In the genomic region with DNA sequence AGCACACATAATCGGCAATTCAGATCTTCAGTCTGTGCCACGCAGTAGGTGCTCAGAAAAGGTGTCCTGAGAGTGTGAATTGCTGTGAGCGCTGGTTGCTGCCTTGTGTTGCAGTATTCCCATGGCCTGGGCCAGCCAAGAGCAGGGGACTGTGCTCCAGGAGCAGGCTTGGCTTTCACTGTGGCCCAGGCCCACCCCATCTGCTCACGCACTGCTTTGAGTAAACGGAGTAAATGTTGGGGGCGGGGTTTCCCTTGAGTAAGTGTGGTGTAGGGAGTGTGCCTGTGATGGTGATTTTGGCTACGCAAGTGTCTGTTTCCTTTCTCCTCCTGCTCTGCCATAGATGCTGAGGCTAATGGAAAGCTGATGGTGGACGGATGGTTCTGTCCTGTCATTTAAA, we compare ENCODE assay signal across 1 cellular context.
TF ChIP-seq lines count a peak whose summit lies in the region.

No MANE protein-coding gene starts in this region.

TF ChIP-seq in IMR-90, 13 proteins besides CTCF, POLR2A, EP300 and RAD21:
- TF ChIP-seq, protein P1, sequence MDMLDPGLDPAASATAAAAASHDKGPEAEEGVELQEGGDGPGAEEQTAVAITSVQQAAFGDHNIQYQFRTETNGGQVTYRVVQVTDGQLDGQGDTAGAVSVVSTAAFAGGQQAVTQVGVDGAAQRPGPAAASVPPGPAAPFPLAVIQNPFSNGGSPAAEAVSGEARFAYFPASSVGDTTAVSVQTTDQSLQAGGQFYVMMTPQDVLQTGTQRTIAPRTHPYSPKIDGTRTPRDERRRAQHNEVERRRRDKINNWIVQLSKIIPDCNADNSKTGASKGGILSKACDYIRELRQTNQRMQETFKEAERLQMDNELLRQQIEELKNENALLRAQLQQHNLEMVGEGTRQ (IDR thresholded peaks at IDR 0.05; ENCODE audit: low read depth, low read length), result no peak
- TF ChIP-seq, protein P2, sequence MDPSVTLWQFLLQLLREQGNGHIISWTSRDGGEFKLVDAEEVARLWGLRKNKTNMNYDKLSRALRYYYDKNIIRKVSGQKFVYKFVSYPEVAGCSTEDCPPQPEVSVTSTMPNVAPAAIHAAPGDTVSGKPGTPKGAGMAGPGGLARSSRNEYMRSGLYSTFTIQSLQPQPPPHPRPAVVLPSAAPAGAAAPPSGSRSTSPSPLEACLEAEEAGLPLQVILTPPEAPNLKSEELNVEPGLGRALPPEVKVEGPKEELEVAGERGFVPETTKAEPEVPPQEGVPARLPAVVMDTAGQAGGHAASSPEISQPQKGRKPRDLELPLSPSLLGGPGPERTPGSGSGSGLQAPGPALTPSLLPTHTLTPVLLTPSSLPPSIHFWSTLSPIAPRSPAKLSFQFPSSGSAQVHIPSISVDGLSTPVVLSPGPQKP (IDR thresholded peaks at IDR 0.05; ENCODE audit: borderline replicate concordance, low read depth, low read length), result no peak
- TF ChIP-seq MAZ (IDR thresholded peaks at IDR 0.05; ENCODE audit: borderline replicate concordance, low read depth, low read length) (no peak), RFX5 (IDR thresholded peaks at IDR 0.05; ENCODE audit: low read depth, low read length) (no peak), CEBPB (IDR thresholded peaks at IDR 0.05; ENCODE audit: low read depth, low read length) (no peak), SMC3 (IDR thresholded peaks at IDR 0.05; ENCODE audit: low read depth, low read length) (no peak), NFE2L2 (IDR thresholded peaks at IDR 0.05; ENCODE audit: low read depth, low read length) (no peak), CHD1 (IDR thresholded peaks at IDR 0.05; ENCODE audit: low read depth, low read length) (no peak), MAFK (IDR thresholded peaks at IDR 0.05; ENCODE audit: low read depth, low read length) (no peak), BHLHE40 (IDR thresholded peaks at IDR 0.05; ENCODE audit: low read depth, low read length) (no peak), FOS (IDR thresholded peaks at IDR 0.05; ENCODE audit: low read depth, low read length) (no peak), RCOR1 (IDR thresholded peaks at IDR 0.05; ENCODE audit: insufficient replicate concordance, low read length) (no peak), MXI1 (IDR thresholded peaks at IDR 0.05; ENCODE audit: borderline replicate concordance, low read depth, low read length) (no peak)
